Comparison of ENCODE assay signal across 1 cellular context in the genomic region with DNA sequence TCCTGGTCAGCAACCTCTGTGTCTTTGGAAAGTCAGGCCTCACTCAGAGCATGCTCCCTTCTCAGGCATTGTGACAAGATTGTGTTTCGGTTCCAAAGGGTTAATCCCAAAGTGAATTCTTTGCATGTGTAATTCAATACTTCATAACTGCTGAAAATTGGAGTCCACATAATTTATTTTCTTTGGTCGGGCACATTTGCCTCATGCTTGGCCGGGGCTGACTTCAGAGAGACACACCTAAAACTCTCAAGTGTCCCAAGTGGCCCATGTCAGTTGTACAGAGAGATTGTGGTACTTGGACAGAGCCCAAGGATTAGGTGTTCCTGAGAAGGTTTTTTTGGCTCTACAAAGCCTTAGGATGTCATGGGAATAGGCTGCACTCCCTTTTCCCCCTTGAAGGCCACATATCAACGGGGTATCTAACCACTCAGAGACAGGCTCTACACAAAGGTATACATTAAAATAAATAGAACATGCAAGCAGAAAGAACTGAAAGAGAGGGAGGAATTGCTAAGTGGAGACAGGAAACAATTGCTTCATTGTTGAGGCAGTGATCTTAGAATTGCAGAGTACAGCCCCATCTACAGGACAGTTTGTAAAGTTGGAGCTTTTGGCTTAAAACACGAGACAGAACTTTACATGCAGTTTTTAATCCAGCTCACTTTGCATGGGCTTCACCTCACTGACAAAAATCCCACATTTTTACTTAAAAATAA.
A peak's percentile ranks its signal among the peaks of the same experiment; 100 is the strongest.
TF ChIP-seq lines count a peak whose summit lies in the region.

No MANE protein-coding gene starts in this region.

TF ChIP-seq in HEK293, 187 proteins besides CTCF, POLR2A, EP300 and RAD21 (continued from another document):
- TF ChIP-seq ZNF621 (tag by site-specific recombination; IDR thresholded peaks at IDR 0.05) (no peak), ZNF837 (tag by site-specific recombination; IDR thresholded peaks at IDR 0.05) (no peak), SCRT1 (tag by site-specific recombination; IDR thresholded peaks at IDR 0.05; ENCODE audit: borderline replicate concordance) (no peak), ZNF266 (tag by site-specific recombination; IDR thresholded peaks at IDR 0.05; ENCODE audit: low read depth) (no peak), ZXDB (tag by site-specific recombination; IDR thresholded peaks at IDR 0.05) (no peak), FEZF1 (tag by site-specific recombination; IDR thresholded peaks at IDR 0.05) (peak; percentile 47), ZNF132 (tag by site-specific recombination; IDR thresholded peaks at IDR 0.05; ENCODE audit: borderline replicate concordance) (no peak), ZNF423 (tag by site-specific recombination; IDR thresholded peaks at IDR 0.05) (no peak), ZNF501 (tag by site-specific recombination; IDR thresholded peaks at IDR 0.05) (no peak), KLF10 (tag by site-specific recombination; IDR thresholded peaks at IDR 0.05) (0 out of 2 replicates have a peak, but pooled peaks have one; percentile 20), ZNF571 (tag by site-specific recombination; IDR thresholded peaks at IDR 0.05) (no peak), ZBTB26 (tag by site-specific recombination; optimal IDR thresholded peaks at IDR 0.05) (no peak), ZNF19 (tag by site-specific recombination; IDR thresholded peaks at IDR 0.05; ENCODE audit: low read depth) (no peak), ZSCAN18 (tag by site-specific recombination; IDR thresholded peaks at IDR 0.05) (no peak), ZNF292 (tag by site-specific recombination; IDR thresholded peaks at IDR 0.05; ENCODE audit: borderline replicate concordance, low read depth) (no peak), ZBTB17 (tag by site-specific recombination; IDR thresholded peaks at IDR 0.05) (no peak), SCRT2 (tag by site-specific recombination; IDR thresholded peaks at IDR 0.05) (no peak), ZNF529 (tag by site-specific recombination; IDR thresholded peaks at IDR 0.05; ENCODE audit: insufficient replicate concordance) (no peak), ZBTB20 (tag by site-specific recombination; IDR thresholded peaks at IDR 0.05) (no peak), ZNF658 (tag by site-specific recombination; IDR thresholded peaks at IDR 0.05) (no peak), ZBTB11 (tag by site-specific recombination; conservative IDR thresholded peaks at IDR 0.05; ENCODE audit: low read depth) (peak; percentile 33; the same call in 1 of the 2 replicates), PRDM2 (tag by site-specific recombination; IDR thresholded peaks at IDR 0.05; ENCODE audit: borderline replicate concordance) (no peak), IKZF3 (tag by site-specific recombination; IDR thresholded peaks at IDR 0.05) (no peak)
